In genomic region chr7:6016653-6016966, GRCh38 we compare ENCODE assay signal across 15 cellular contexts. TPM values are rescaled to one million over a fixed set of nuclear protein-coding genes. Genes with fewer than 3 reads are reported as not detected.
DNase-seq lines count a peak whose midpoint lies in the region; ATAC-seq and TF ChIP-seq lines count a peak whose summit lies in the region.
"Had no signal": no experiment of that assay in that cellular context is flagged by ENCODE, and none has a peak within 500 bp of the region (broad histone marks: within the 10 kb centered on the region; RNA-seq: fewer than 3 reads in every experiment).

No MANE protein-coding gene starts in this region.

- H3K9ac ChIP-seq in endodermal cell (ENCODE audit: extremely low read depth, low read length, poor library complexity, severe bottlenecking) (no peak overlapping the region), skeletal muscle tissue (ENCODE audit: low read depth in 1 of 3, low read length in 3 of 3) (peak overlapping the region in 1 of 3 donors; percentile 18), colonic mucosa (ENCODE audit: low read depth in 2 of 2, low read length in 2 of 2) (no peak overlapping the region)

- H3K27me3 ChIP-seq in endodermal cell (ENCODE audit: control insufficient read depth, insufficient read depth, low read length, poor library complexity, severe bottlenecking) (no peaks in the 10 kb centered on the region), skeletal muscle tissue (ENCODE audit: control insufficient read depth in 3 of 3, insufficient read depth in 3 of 3, low read length in 3 of 3) (no peaks in the 10 kb centered on the region), colonic mucosa (no peaks in the 10 kb centered on the region)
- H3K27me3 ChIP-seq: tibial nerve had no signal

- POLR2A ChIA-PET in OCI-LY7 (lab: Charles Lee), result interaction anchor here (0.8 to 1.9 kb wide), 2 partner anchors 8 to 90 kb away, joined by 3 to 6 read pairs; partner anchors contain the start of genes AIMP2 and PMS2

- TF ChIP-seq CTCF in OCI-LY7 (conservative IDR thresholded peaks at IDR 0.05; ENCODE audit: low read length) (no peak), endodermal cell (conservative IDR thresholded peaks at IDR 0.05) (no peak), endothelial cell (IDR thresholded peaks at IDR 0.05; ENCODE audit: unreplicated experiment) (no peak), colonic mucosa (IDR thresholded peaks at IDR 0.05) (no peak)

- BruUV-seq in OCI-LY7 (replicated peaks; lab: Mats Ljungman, UMichigan), result no TSS peak

- WGBS in endodermal cell (ENCODE audit: insufficient coverage in 1 of 2, insufficient read length in 1 of 2), 2 experiments, result 95% methylated on average over 4 to 8 of the region's 8 CpGs

- ATAC-seq in activated T-cell treated with anti-CD3 and anti-CD28 coated beads, Interleukin-2, amount 50 U/mL, for 4 hours, result no peak

- no peaks in the 10 kb centered on the region for H3K9me3 ChIP-seq in OCI-LY7 (ENCODE audit: low read length)
- no peaks in the 10 kb centered on the region for H3K9me3 ChIP-seq in endodermal cell (ENCODE audit: control insufficient read depth, low read length)
- H3K9me3 ChIP-seq in skeletal muscle tissue (ENCODE audit: control insufficient read depth in 3 of 3, low read length in 3 of 3), result no peaks in the 10 kb centered on the region
- H3K9me3 ChIP-seq in colonic mucosa, result no peaks in the 10 kb centered on the region
- H3K9me3 ChIP-seq: tibial nerve had no signal

- DNase-seq in activated T-cell treated with anti-CD3 and anti-CD28 coated beads, Interleukin-2, amount 50 U/mL, for 24 hours, result no peak
- no peak for DNase-seq in activated T-cell treated with anti-CD3 and anti-CD28 coated beads, Interleukin-2, amount 50 U/mL, for 4 hours
- DNase-seq in OCI-LY7 (ENCODE audit: low spot score), result no peak
- no peak for DNase-seq in endodermal cell
- no peak for DNase-seq in endothelial cell (ENCODE audit: low spot score)
- no peak for DNase-seq in colonic mucosa
- DNase-seq in NCI-H1694 treated with DMSO at 0.1 percent for 48 hours (lab: John Stamatoyannopoulos, UW), result no peak
- DNase-seq: activated effector memory CD4-positive, alpha-beta T cell treated with anti-CD3 and anti-CD28 coated beads, Interleukin-2, amount 50 U/mL, for 16 hours; GOT3; hippocampal formation; left ventricle myocardium superior; NCI-H2081 treated with DMSO at 0.1 percent for 48 hours had no signal

- no peak overlapping the region for H3K4me3 Mint-ChIP-seq in activated T-cell treated with anti-CD3 and anti-CD28 coated beads, Interleukin-2, amount 50 U/mL, for 24 hours
- no peak overlapping the region for H3K4me3 Mint-ChIP-seq in activated T-cell treated with anti-CD3 and anti-CD28 coated beads, Interleukin-2, amount 50 U/mL, for 4 hours
- no peak overlapping the region for H3K4me3 Mint-ChIP-seq in endodermal cell
- no peak overlapping the region for H3K4me3 Mint-ChIP-seq in endothelial cell (ENCODE audit: unreplicated experiment)
- H3K4me3 Mint-ChIP-seq: central memory CD8-positive, alpha-beta T cell had no signal

- no peak overlapping the region for H3K4me3 ChIP-seq in OCI-LY7 (ENCODE audit: low read depth, low read length, poor library complexity, severe bottlenecking)
- H3K4me3 ChIP-seq in endodermal cell (ENCODE audit: low read length), result no peak overlapping the region
- H3K4me3 ChIP-seq in skeletal muscle tissue (ENCODE audit: low read length in 3 of 3), result no peak overlapping the region
- no peak overlapping the region for H3K4me3 ChIP-seq in colonic mucosa
- H3K4me3 ChIP-seq: tibial nerve had no signal

- no peak overlapping the region for H2AFZ ChIP-seq in OCI-LY7 (ENCODE audit: low read length)

- H4K20me1 ChIP-seq in OCI-LY7 (ENCODE audit: insufficient read depth, low read length), result no peaks in the 10 kb centered on the region

- CTCF ChIA-PET in OCI-LY7 (lab: Charles Lee; ENCODE audit: unreplicated experiment), result no interaction called here

- intact Hi-C loops in OCI-LY7 (cut with micrococcal nuclease; ENCODE audit: unreplicated experiment), result no loop called here
- intact Hi-C loops in colonic mucosa (cut with DNase I), result no loop called here

- peaks cover 32% of the 10 kb centered on the region for H3K4me1 Mint-ChIP-seq in activated T-cell treated with anti-CD3 and anti-CD28 coated beads, Interleukin-2, amount 50 U/mL, for 24 hours (ENCODE audit: low read depth)
- peaks cover 9% of the 10 kb centered on the region for H3K4me1 Mint-ChIP-seq in activated T-cell treated with anti-CD3 and anti-CD28 coated beads, Interleukin-2, amount 50 U/mL, for 4 hours (ENCODE audit: low read depth)
- H3K4me1 Mint-ChIP-seq in endodermal cell, result peaks cover 14% of the 10 kb centered on the region
- H3K4me1 Mint-ChIP-seq in endothelial cell (ENCODE audit: unreplicated experiment), result no peaks in the 10 kb centered on the region

- H3K27me3 Mint-ChIP-seq in activated T-cell treated with anti-CD3 and anti-CD28 coated beads, Interleukin-2, amount 50 U/mL, for 24 hours, result no peaks in the 10 kb centered on the region
- no peaks in the 10 kb centered on the region for H3K27me3 Mint-ChIP-seq in activated T-cell treated with anti-CD3 and anti-CD28 coated beads, Interleukin-2, amount 50 U/mL, for 4 hours (ENCODE audit: low read depth)
- H3K27me3 Mint-ChIP-seq in endodermal cell (ENCODE audit: insufficient read depth) (no peaks in the 10 kb centered on the region), endothelial cell (ENCODE audit: unreplicated experiment) (no peaks in the 10 kb centered on the region)
- H3K27me3 Mint-ChIP-seq: central memory CD8-positive, alpha-beta T cell had no signal

- H3K36me3 Mint-ChIP-seq in activated T-cell treated with anti-CD3 and anti-CD28 coated beads, Interleukin-2, amount 50 U/mL, for 24 hours (ENCODE audit: low read depth), result peaks cover 98% of the 10 kb centered on the region
- peaks cover 37% of the 10 kb centered on the region for H3K36me3 Mint-ChIP-seq in activated T-cell treated with anti-CD3 and anti-CD28 coated beads, Interleukin-2, amount 50 U/mL, for 4 hours (ENCODE audit: insufficient read depth)
- H3K36me3 Mint-ChIP-seq in endodermal cell (ENCODE audit: low read depth), result peaks cover 73% of the 10 kb centered on the region
- peaks cover 21% of the 10 kb centered on the region for H3K36me3 Mint-ChIP-seq in endothelial cell (ENCODE audit: low read depth, unreplicated experiment)

- H3K27ac ChIP-seq in OCI-LY7 (ENCODE audit: low read depth, low read length, poor library complexity, severe bottlenecking), result peak overlapping the region; percentile 29
- no peak overlapping the region for H3K27ac ChIP-seq in endodermal cell (ENCODE audit: low read depth, low read length)
- H3K27ac ChIP-seq in skeletal muscle tissue (ENCODE audit: low read depth, low read length), result peak overlapping the region; percentile 74
- no peak overlapping the region for H3K27ac ChIP-seq in colonic mucosa

- H3K36me3 ChIP-seq in OCI-LY7 (ENCODE audit: insufficient read depth, low read length) (peaks cover 91% of the 10 kb centered on the region), endodermal cell (ENCODE audit: control insufficient read depth, insufficient read depth, low read length) (peaks cover 70% of the 10 kb centered on the region), skeletal muscle tissue (ENCODE audit: control insufficient read depth in 3 of 3, insufficient read depth in 3 of 3, low read length in 3 of 3) (peaks cover 32 to 46% (median 36%) of the 10 kb centered on the region in 3 donors), colonic mucosa (peaks cover under 1% of the 10 kb centered on the region)

- no peaks in the 10 kb centered on the region for H3K9me2 ChIP-seq in OCI-LY7 (ENCODE audit: insufficient read depth, low read length)

- H3K4me2 ChIP-seq in OCI-LY7 (ENCODE audit: low read length), result no peak overlapping the region

- H3K79me2 ChIP-seq in OCI-LY7 (ENCODE audit: insufficient read depth, low read depth, low read length), result peaks cover 3% of the 10 kb centered on the region

- H3K9me3 Mint-ChIP-seq in activated T-cell treated with anti-CD3 and anti-CD28 coated beads, Interleukin-2, amount 50 U/mL, for 24 hours, result no peaks in the 10 kb centered on the region
- H3K9me3 Mint-ChIP-seq in activated T-cell treated with anti-CD3 and anti-CD28 coated beads, Interleukin-2, amount 50 U/mL, for 4 hours, result no peaks in the 10 kb centered on the region
- H3K9me3 Mint-ChIP-seq in endodermal cell, result no peaks in the 10 kb centered on the region
- H3K9me3 Mint-ChIP-seq in endothelial cell (ENCODE audit: unreplicated experiment), result no peaks in the 10 kb centered on the region
- H3K9me3 Mint-ChIP-seq: central memory CD8-positive, alpha-beta T cell had no signal

- H3K4me1 ChIP-seq in OCI-LY7 (ENCODE audit: insufficient read depth, low read length, poor library complexity, severe bottlenecking), result peaks cover 8% of the 10 kb centered on the region
- H3K4me1 ChIP-seq in endodermal cell (ENCODE audit: control insufficient read depth, insufficient read depth, low read length), result no peaks in the 10 kb centered on the region
- H3K4me1 ChIP-seq in skeletal muscle tissue (ENCODE audit: control insufficient read depth in 3 of 3, insufficient read depth in 3 of 3, low read length in 3 of 3), result peaks cover 38 to 53% (median 41%) of the 10 kb centered on the region in 3 donors
- no peaks in the 10 kb centered on the region for H3K4me1 ChIP-seq in colonic mucosa

- peak overlapping the region; percentile 83 for H3K27ac Mint-ChIP-seq in activated T-cell treated with anti-CD3 and anti-CD28 coated beads, Interleukin-2, amount 50 U/mL, for 24 hours
- H3K27ac Mint-ChIP-seq in endodermal cell (peak overlapping the region; percentile 38), endothelial cell (ENCODE audit: unreplicated experiment) (no peak overlapping the region)

RNA-seq across cellular contexts. Expression of gene AIMP2, which starts 7.5 kb away (rescaled TPM):
- total RNA-seq in activated T-cell treated with anti-CD3 and anti-CD28 coated beads, Interleukin-2, amount 50 U/mL, for 4 hours, result 100 to 1,000 TPM in 1 of 3 donors, 10 to 100 TPM in 2; 94.7 to 116 (median 99.7) TPM
- total RNA-seq in OCI-LY7 (2014; rRNA removed; shearing (Covaris generic)), result 56.9 and 59.5 TPM in 2 replicates
- total RNA-seq in OCI-LY7 (2022) (63.5 and 70.4 TPM in 2 replicates), endodermal cell (10 to 100 TPM; 48.6 to 60.1 TPM), skeletal muscle tissue (37.6 TPM), endothelial cell (ENCODE audit: unreplicated experiment) (25.3 TPM), colonic mucosa (10 to 100 TPM; 31.8 to 60.3 TPM)
- 49.4 TPM for polyA plus RNA-seq in endodermal cell (2013, experiment 1 of 2)
- polyA plus RNA-seq in endodermal cell (2013, experiment 2 of 2), result 47.7 TPM

RNA-seq across cellular contexts. Expression of gene PMS2, which starts 7.8 kb away (rescaled TPM):
- 10 to 100 TPM; 21.3 to 22.9 (median 22.5) TPM for total RNA-seq in activated T-cell treated with anti-CD3 and anti-CD28 coated beads, Interleukin-2, amount 50 U/mL, for 4 hours
- total RNA-seq in OCI-LY7 (2014; rRNA removed; shearing (Covaris generic)), result 22.9 and 28.9 TPM in 2 replicates
- 37.1 TPM in 2 replicates for total RNA-seq in OCI-LY7 (2022)
- 10 to 100 TPM; 19.6 to 22.1 TPM for total RNA-seq in endodermal cell
- 13.5 TPM for polyA plus RNA-seq in endodermal cell (2013, experiment 1 of 2)
- polyA plus RNA-seq in endodermal cell (2013, experiment 2 of 2), result 11.6 TPM
- 12.0 TPM for total RNA-seq in skeletal muscle tissue
- total RNA-seq in endothelial cell (ENCODE audit: unreplicated experiment), result 16.3 TPM
- total RNA-seq in colonic mucosa, result 1 to 10 TPM; 9.3 to 9.9 TPM

RNA-seq across cellular contexts. Expression of gene ANKRD61, which starts 14.6 kb away (rescaled TPM):
- total RNA-seq in activated T-cell treated with anti-CD3 and anti-CD28 coated beads, Interleukin-2, amount 50 U/mL, for 4 hours, result under 1 TPM; 0.16 to 0.35 (median 0.32) TPM
- 0.31 and 0.32 TPM in 2 replicates for total RNA-seq in OCI-LY7 (2014; rRNA removed; shearing (Covaris generic))
- total RNA-seq in OCI-LY7 (2022) (0.27 and 0.68 TPM in 2 replicates), endodermal cell (not detected), skeletal muscle tissue (not detected), endothelial cell (ENCODE audit: unreplicated experiment) (not detected), colonic mucosa (not detected)
- polyA plus RNA-seq in endodermal cell (2013, experiment 1 of 2), result 0.43 TPM
- polyA plus RNA-seq in endodermal cell (2013, experiment 2 of 2), result 0.66 TPM

RNA-seq across cellular contexts. Expression of gene EIF2AK1, which starts 42.4 kb away (rescaled TPM):
- 10 to 100 TPM; 77.9 to 86.7 (median 81.1) TPM for total RNA-seq in activated T-cell treated with anti-CD3 and anti-CD28 coated beads, Interleukin-2, amount 50 U/mL, for 4 hours
- 194 and 232 TPM in 2 replicates for total RNA-seq in OCI-LY7 (2014; rRNA removed; shearing (Covaris generic))
- total RNA-seq in OCI-LY7 (2022), result 110 and 115 TPM in 2 replicates
- total RNA-seq in endodermal cell, result 100 to 1,000 TPM; 106 to 116 TPM
- 109 TPM for polyA plus RNA-seq in endodermal cell (2013, experiment 1 of 2)
- 99.3 TPM for polyA plus RNA-seq in endodermal cell (2013, experiment 2 of 2)
- 34.4 TPM for total RNA-seq in skeletal muscle tissue
- total RNA-seq in endothelial cell (ENCODE audit: unreplicated experiment), result 61.4 TPM
- 100 to 1,000 TPM; 102 to 127 TPM for total RNA-seq in colonic mucosa

RNA-seq across cellular contexts. Expression of gene RSPH10B, which starts 46.1 kb away (rescaled TPM):
- total RNA-seq in activated T-cell treated with anti-CD3 and anti-CD28 coated beads, Interleukin-2, amount 50 U/mL, for 4 hours, result under 1 TPM; 0.13 to 0.68 (median 0.18) TPM
- 0.09 and 0.51 TPM in 2 replicates for total RNA-seq in OCI-LY7 (2014; rRNA removed; shearing (Covaris generic))
- total RNA-seq in OCI-LY7 (2022) (0.29 and 0.94 TPM in 2 replicates), endodermal cell (under 1 TPM; 0.73 to 0.75 TPM), skeletal muscle tissue (2.1 TPM), endothelial cell (ENCODE audit: unreplicated experiment) (0.44 TPM), colonic mucosa (not detected)
- not detected for polyA plus RNA-seq in endodermal cell (2013, experiment 1 of 2)
- polyA plus RNA-seq in endodermal cell (2013, experiment 2 of 2), result 0.37 TPM
- total RNA-seq: left ventricle myocardium superior had no signal

Comparison
In these comparisons a context has a peak if more than half of its experiments do, and no peak if none do; other contexts are left out.
1. H3K27ac ChIP-seq: peak in OCI-LY7 (single experiment) and skeletal muscle tissue (single experiment); none in endodermal cell (single experiment) and colonic mucosa (single experiment).